ENCODE assay signal across 18 cellular contexts in the genomic region with DNA sequence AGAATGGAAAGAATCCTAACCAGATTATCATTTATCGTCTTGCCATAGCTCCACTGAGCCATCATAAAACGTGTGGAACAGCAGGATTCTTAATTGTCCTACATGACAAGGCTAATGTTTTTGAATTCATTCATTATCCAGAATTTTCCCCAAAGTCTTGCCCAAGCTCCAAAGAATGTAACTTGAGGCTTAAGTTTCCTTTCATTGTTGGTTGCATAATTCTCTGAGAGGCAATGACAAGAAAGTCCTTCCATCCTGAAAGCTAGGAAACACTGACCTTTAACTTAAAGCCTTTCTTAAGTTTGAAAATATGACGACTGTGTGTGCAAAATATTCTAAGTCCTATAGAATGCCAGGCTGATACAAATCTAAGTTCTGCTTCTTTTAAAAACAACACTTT.
"Had no signal": no experiment of that assay in that cellular context is flagged by ENCODE, and none has a peak within 500 bp of the region (broad histone marks: within the 10 kb centered on the region; RNA-seq: fewer than 3 reads in every experiment).

No MANE protein-coding gene starts in this region.

- H3K27ac ChIP-seq: colonic mucosa, foreskin keratinocyte, thoracic aorta had no signal

- H3K9me3 Mint-ChIP-seq: activated naive CD4-positive, alpha-beta T cell treated with anti-CD3 and anti-CD28 coated beads, Interleukin-2, amount 50 U/mL, for 24 hours; T-helper 2 cell treated with Interferon-gamma antibody and Interleukin-4, amounts not matched to agents 5 μg/mL and 100 μg/mL, for 36 hours had no signal

- H3K27me3 Mint-ChIP-seq: activated CD8-positive, alpha-beta memory T cell treated with anti-CD3 and anti-CD28 coated beads, Interleukin-2, amount 10 ng/mL, durations not matched to agents 7 days and 5 days; activated T-cell treated with anti-CD3 and anti-CD28 coated beads, Interleukin-2, amount 50 U/mL, for 24 hours had no signal

- H3K36me3 ChIP-seq: colonic mucosa, thoracic aorta had no signal

- H3K4me1 Mint-ChIP-seq: activated CD8-positive, alpha-beta memory T cell treated with anti-CD3 and anti-CD28 coated beads, Interleukin-2, amount 10 ng/mL, durations not matched to agents 7 days and 5 days; activated naive CD4-positive, alpha-beta T cell treated with anti-CD3 and anti-CD28 coated beads, Interleukin-2, amount 50 U/mL, for 24 hours; nephron had no signal

- ATAC-seq: activated CD8-positive, alpha-beta memory T cell treated with anti-CD3 and anti-CD28 coated beads, Interleukin-2, amount 10 ng/mL, durations not matched to agents 7 days and 5 days; foreskin keratinocyte; sciatic nerve; stimulated activated naive CD8-positive, alpha-beta T cell treated with anti-CD3 and anti-CD28 coated beads, Interleukin-15, Interleukin-2, amounts not matched to agents 100 U/mL and 50 U/mL, for 24 hours had no signal

- H3K27me3 ChIP-seq: colonic mucosa, foreskin keratinocyte had no signal

- DNase-seq: activated CD4-positive, alpha-beta T cell treated with anti-CD3 and anti-CD28 coated beads, Interleukin-2, amount 50 U/mL, for 48 hours; activated CD4-positive, CD25-positive, alpha-beta regulatory T cell treated with anti-CD3 and anti-CD28 coated beads, Interleukin-2, amount 50 U/mL, for 72 hours; activated CD8-positive, alpha-beta memory T cell treated with anti-CD3 and anti-CD28 coated beads, Interleukin-2, amount 10 ng/mL, durations not matched to agents 7 days and 5 days; activated effector memory CD4-positive, alpha-beta T cell treated with Interleukin-2 at 50 U/mL for 16 hours; activated T-cell treated with anti-CD3 and anti-CD28 coated beads, Interleukin-2, amount 50 U/mL, for 24 hours; amygdala; colonic mucosa; effector CD8-positive, alpha-beta T cell; foreskin keratinocyte; head of caudate nucleus; stimulated activated CD4-positive, alpha-beta T cell treated with anti-CD3 and anti-CD28 coated beads, Interleukin-2, amount 100 ng/mL, for 48 hours; stimulated activated naive CD8-positive, alpha-beta T cell treated with anti-CD3 and anti-CD28 coated beads, Interleukin-15, Interleukin-2, amounts not matched to agents 100 U/mL and 50 U/mL, for 24 hours; SW 1271 had no signal

- H3K27ac Mint-ChIP-seq: activated CD8-positive, alpha-beta memory T cell treated with anti-CD3 and anti-CD28 coated beads, Interleukin-2, amount 10 ng/mL, durations not matched to agents 7 days and 5 days; activated naive CD4-positive, alpha-beta T cell treated with anti-CD3 and anti-CD28 coated beads, Interleukin-2, amount 50 U/mL, for 24 hours; activated T-cell treated with anti-CD3 and anti-CD28 coated beads, Interleukin-2, amount 50 U/mL, for 24 hours; nephron; T-helper 2 cell treated with Interferon-gamma antibody and Interleukin-4, amounts not matched to agents 5 μg/mL and 100 μg/mL, for 36 hours had no signal

- H3K4me1 ChIP-seq: colonic mucosa, foreskin keratinocyte had no signal

- H3K9me3 ChIP-seq: colonic mucosa, thoracic aorta had no signal

- H3K4me3 ChIP-seq: colonic mucosa, thoracic aorta had no signal

- H3K4me3 Mint-ChIP-seq: activated CD8-positive, alpha-beta memory T cell treated with anti-CD3 and anti-CD28 coated beads, Interleukin-2, amount 10 ng/mL, durations not matched to agents 7 days and 5 days; activated naive CD4-positive, alpha-beta T cell treated with anti-CD3 and anti-CD28 coated beads, Interleukin-2, amount 50 U/mL, for 24 hours; activated T-cell treated with anti-CD3 and anti-CD28 coated beads, Interleukin-2, amount 50 U/mL, for 24 hours; nephron; T-helper 2 cell treated with Interferon-gamma antibody and Interleukin-4, amounts not matched to agents 5 μg/mL and 100 μg/mL, for 36 hours had no signal

- H3K36me3 Mint-ChIP-seq: activated CD8-positive, alpha-beta memory T cell treated with anti-CD3 and anti-CD28 coated beads, Interleukin-2, amount 10 ng/mL, durations not matched to agents 7 days and 5 days; activated naive CD4-positive, alpha-beta T cell treated with anti-CD3 and anti-CD28 coated beads, Interleukin-2, amount 50 U/mL, for 24 hours had no signal
